8 cellular contexts compared by ENCODE assay signal in the genomic region with DNA sequence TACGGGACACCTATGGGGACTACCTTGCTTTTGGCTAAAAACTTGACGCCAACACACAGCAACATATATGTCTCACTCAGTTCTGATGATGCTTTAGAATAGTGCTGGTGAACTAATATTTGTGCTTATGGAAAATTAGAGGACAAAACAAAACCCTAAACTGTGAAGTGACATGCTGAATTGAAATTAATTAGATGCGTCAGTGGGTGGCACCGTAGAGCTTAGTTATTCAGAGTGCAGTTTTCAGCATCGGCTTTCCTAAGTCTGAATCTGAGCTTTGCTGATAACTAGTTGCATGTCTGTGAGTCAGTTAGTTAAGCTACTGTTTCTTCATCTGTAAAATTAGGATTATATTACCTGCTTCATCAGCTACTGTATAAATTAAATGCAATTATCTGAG.
DNase-seq lines count a peak whose midpoint lies in the region; ATAC-seq and TF ChIP-seq lines count a peak whose summit lies in the region.

No MANE protein-coding gene starts in this region.

- no peaks in the 10 kb centered on the region for H3K9me3 ChIP-seq in breast epithelium
- no peaks in the 10 kb centered on the region for H3K9me3 ChIP-seq in Loucy (ENCODE audit: insufficient read depth, low read depth, low read length)
- H3K9me3 ChIP-seq in thyroid gland, result no peaks in the 10 kb centered on the region

- TF ChIP-seq POLR2A in breast epithelium (IDR thresholded peaks at IDR 0.05), result no peak
- TF ChIP-seq POLR2A in thyroid gland (IDR thresholded peaks at IDR 0.05), result no peak

- 61 to 65% methylated on average over 5 of the region's 5 CpGs for whole genome bisulfite sequencing in thyroid gland, 2 donors

- H3K27me3 ChIP-seq in breast epithelium (no peaks in the 10 kb centered on the region), Loucy (ENCODE audit: insufficient read depth, low read length, poor library complexity, severe bottlenecking) (no peaks in the 10 kb centered on the region), thyroid gland (no peaks in the 10 kb centered on the region)

- no peaks in the 10 kb centered on the region for H3K36me3 ChIP-seq in breast epithelium
- H3K36me3 ChIP-seq in Loucy (ENCODE audit: insufficient read depth, low read length), result no peaks in the 10 kb centered on the region
- H3K36me3 ChIP-seq in thyroid gland, result no peaks in the 10 kb centered on the region

- H3K79me2 ChIP-seq in Loucy (ENCODE audit: insufficient read depth, low read length), result no peaks in the 10 kb centered on the region

- no peak overlapping the region for H3K27ac ChIP-seq in breast epithelium
- H3K27ac ChIP-seq in thyroid gland, result no peak overlapping the region

- CTCF ChIA-PET in MCF 10A (lab: Yijun Ruan, JAX), result interaction anchor here (0.5 to 4.6 kb wide), 45 partner anchors 9 to 1500 kb away, joined by 3 to 110 read pairs (median 3); no protein-coding TSS in a partner anchor
- CTCF ChIA-PET in activated CD8-positive, alpha-beta memory T cell treated with anti-CD3 and anti-CD28 coated beads, Interleukin-2, amount 10 ng/mL, durations not matched to agents 7 days and 5 days (lab: Charles Lee), result no interaction called here

- no peaks in the 10 kb centered on the region for H3F3A ChIP-seq in Loucy (ENCODE audit: low read depth)

- H3K4me1 ChIP-seq in breast epithelium (no peaks in the 10 kb centered on the region), Loucy (ENCODE audit: insufficient read depth, low read length, poor library complexity, severe bottlenecking) (no peaks in the 10 kb centered on the region), thyroid gland (no peaks in the 10 kb centered on the region)

- intact Hi-C loops in MCF 10A (cut with micrococcal nuclease) (loop anchor here (1.0 to 5.0 kb wide), 6 partner anchors 405 to 1135 kb away; no protein-coding TSS in a partner anchor), breast epithelium (cut with DNase I; ENCODE audit: low total_unique reads) (no loop called here), thyroid gland (cut with DNase I) (no loop called here)

- H3K27ac Mint-ChIP-seq in MCF 10A (ENCODE audit: low read depth, unreplicated experiment), result no peak overlapping the region
- H3K27ac Mint-ChIP-seq in activated CD8-positive, alpha-beta memory T cell treated with anti-CD3 and anti-CD28 coated beads, Interleukin-2, amount 10 ng/mL, durations not matched to agents 7 days and 5 days, result no peak overlapping the region

- POLR2A ChIA-PET in MCF 10A (lab: Yijun Ruan, JAX), result interaction anchor here (1.3 kb wide), 1 partner anchor 795 kb away, joined by 3 read pairs; no protein-coding TSS in a partner anchor

- H4K20me1 ChIP-seq in Loucy (ENCODE audit: insufficient read depth, low read length, poor library complexity, severe bottlenecking), result no peaks in the 10 kb centered on the region

- H3K4me1 Mint-ChIP-seq in MCF 10A (ENCODE audit: insufficient read depth, unreplicated experiment), result peaks cover 7% of the 10 kb centered on the region
- no peaks in the 10 kb centered on the region for H3K4me1 Mint-ChIP-seq in activated CD8-positive, alpha-beta memory T cell treated with anti-CD3 and anti-CD28 coated beads, Interleukin-2, amount 10 ng/mL, durations not matched to agents 7 days and 5 days

- no peak for ATAC-seq in activated CD8-positive, alpha-beta memory T cell treated with anti-CD3 and anti-CD28 coated beads, Interleukin-2, amount 10 ng/mL, durations not matched to agents 7 days and 5 days

- no TSS peak for BruUV-seq in MCF 10A (replicated peaks; lab: Mats Ljungman, UMichigan)

- H3K9ac ChIP-seq in Loucy (ENCODE audit: low read depth, low read length, poor library complexity, severe bottlenecking), result no peak overlapping the region

- peak; percentile 63 for DNase-seq in MCF 10A (ENCODE audit: unreplicated experiment)
- no peak for DNase-seq in breast epithelium (ENCODE audit: low spot score in 2 of 2)
- DNase-seq in epithelial cell of esophagus (ENCODE audit: low read depth), result peak; percentile 62
- DNase-seq in thyroid gland, result peak; percentile 18 to 31
- DNase-seq in C1 segment of cervical spinal cord (lab: John Stamatoyannopoulos, UW), result no peak
- no peak for DNase-seq in activated CD8-positive, alpha-beta memory T cell treated with anti-CD3 and anti-CD28 coated beads, Interleukin-2, amount 10 ng/mL, durations not matched to agents 7 days and 5 days
- no peak for DNase-seq in activated gamma-delta T cell (lab: John Stamatoyannopoulos, UW)

- no peak overlapping the region for H3K4me3 Mint-ChIP-seq in MCF 10A (ENCODE audit: unreplicated experiment)
- no peak overlapping the region for H3K4me3 Mint-ChIP-seq in activated CD8-positive, alpha-beta memory T cell treated with anti-CD3 and anti-CD28 coated beads, Interleukin-2, amount 10 ng/mL, durations not matched to agents 7 days and 5 days

- H2AFZ ChIP-seq in Loucy (ENCODE audit: low read length), result no peak overlapping the region

- no peaks in the 10 kb centered on the region for H3K36me3 Mint-ChIP-seq in MCF 10A (ENCODE audit: insufficient read depth, unreplicated experiment)
- H3K36me3 Mint-ChIP-seq in activated CD8-positive, alpha-beta memory T cell treated with anti-CD3 and anti-CD28 coated beads, Interleukin-2, amount 10 ng/mL, durations not matched to agents 7 days and 5 days, result no peaks in the 10 kb centered on the region

- peak; percentile 55 for TF ChIP-seq CTCF in MCF 10A (IDR thresholded peaks at IDR 0.05; ENCODE audit: unreplicated experiment)
- no peak for TF ChIP-seq CTCF in breast epithelium (IDR thresholded peaks at IDR 0.05)
- TF ChIP-seq CTCF in Loucy (conservative IDR thresholded peaks at IDR 0.05; ENCODE audit: low read length), result peak; percentile 64
- TF ChIP-seq CTCF in epithelial cell of esophagus (IDR thresholded peaks at IDR 0.05; ENCODE audit: insufficient read depth, low read depth, low read length, missing control alignments), result peak; percentile 51
- TF ChIP-seq CTCF in thyroid gland (IDR thresholded peaks at IDR 0.05), result peak in 3 of 6 experiments; percentile 28 to 52 (median 35)

- no peak overlapping the region for H3K4me2 ChIP-seq in Loucy (ENCODE audit: low read depth, low read length, poor library complexity, severe bottlenecking)

- H3K27me3 Mint-ChIP-seq in MCF 10A (ENCODE audit: insufficient read depth, unreplicated experiment), result no peaks in the 10 kb centered on the region
- no peaks in the 10 kb centered on the region for H3K27me3 Mint-ChIP-seq in activated CD8-positive, alpha-beta memory T cell treated with anti-CD3 and anti-CD28 coated beads, Interleukin-2, amount 10 ng/mL, durations not matched to agents 7 days and 5 days

- H3K9me3 Mint-ChIP-seq in MCF 10A (ENCODE audit: unreplicated experiment), result no peaks in the 10 kb centered on the region
- H3K9me3 Mint-ChIP-seq in activated CD8-positive, alpha-beta memory T cell treated with anti-CD3 and anti-CD28 coated beads, Interleukin-2, amount 10 ng/mL, durations not matched to agents 7 days and 5 days (ENCODE audit: low read depth), result peaks cover 7% of the 10 kb centered on the region

- no peaks in the 10 kb centered on the region for H3K9me2 ChIP-seq in Loucy (replicated peaks; ENCODE audit: low read depth, low read length)

- no peak overlapping the region for H3K4me3 ChIP-seq in breast epithelium
- H3K4me3 ChIP-seq in Loucy (ENCODE audit: low read length, poor library complexity, severe bottlenecking), result no peak overlapping the region
- no peak overlapping the region for H3K4me3 ChIP-seq in epithelial cell of esophagus (ENCODE audit: low read length)
- no peak overlapping the region for H3K4me3 ChIP-seq in thyroid gland (replicated peaks in 1 of 3)

Comparison
In these comparisons a context has a peak if more than half of its experiments do, and no peak if none do; other contexts are left out.
1. DNase-seq: peak in MCF 10A (single experiment), epithelial cell of esophagus (single experiment) and thyroid gland (2 of 2); none in breast epithelium (0 of 2), C1 segment of cervical spinal cord (0 of 14), activated CD8-positive, alpha-beta memory T cell treated with anti-CD3 and anti-CD28 coated beads, Interleukin-2, amount 10 ng/mL, durations not matched to agents 7 days and 5 days (single experiment) and activated gamma-delta T cell (single experiment).
2. CTCF ChIP-seq: peak in MCF 10A (single experiment), Loucy (single experiment) and epithelial cell of esophagus (single experiment); none in breast epithelium (0 of 3).